9 cellular contexts compared by ENCODE assay signal in the genomic region with DNA sequence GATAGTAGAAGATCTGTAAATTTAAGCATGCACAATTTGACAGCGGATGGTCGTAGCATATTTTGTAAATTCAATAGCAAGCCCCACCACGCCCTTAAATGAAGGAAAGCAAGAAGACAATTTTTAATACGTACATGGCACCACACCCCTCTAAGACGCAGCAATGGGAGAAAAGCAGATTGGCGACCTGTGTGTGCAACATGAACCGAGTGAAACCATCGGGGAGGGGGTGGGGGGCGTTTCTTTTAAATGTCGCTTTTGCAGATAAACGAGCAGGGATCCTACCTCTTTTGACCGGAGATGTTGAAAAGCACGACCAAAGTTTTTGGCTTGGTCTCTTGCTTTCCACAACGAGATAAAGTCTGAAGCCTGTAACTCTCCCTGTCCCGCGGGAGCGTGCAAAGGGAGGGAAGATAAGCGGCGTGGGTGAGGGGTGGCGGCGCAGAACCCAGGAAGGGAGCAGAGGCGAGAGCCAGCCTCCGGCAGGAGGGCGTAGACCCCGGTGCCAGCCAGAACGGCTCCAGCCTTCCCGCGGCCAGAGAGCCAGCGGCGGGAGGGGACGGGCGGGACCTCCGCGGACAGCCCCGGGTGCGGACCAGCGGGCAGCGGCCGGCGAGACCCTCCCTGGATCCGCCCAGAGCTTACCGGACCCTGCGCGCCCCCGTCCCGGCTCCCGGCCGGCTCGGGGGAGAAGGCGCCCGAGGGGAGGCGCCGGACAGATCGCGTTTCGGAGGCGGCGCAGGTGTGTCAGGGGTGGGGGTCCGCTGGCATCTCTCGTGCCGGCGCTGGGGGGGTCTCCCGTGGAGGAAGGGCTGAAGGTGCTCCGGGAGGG. TPM values are rescaled to one million over a fixed set of nuclear protein-coding genes. Genes with fewer than 3 reads are reported as not detected.
DNase-seq lines count a peak whose midpoint lies in the region; ATAC-seq and TF ChIP-seq lines count a peak whose summit lies in the region.
"Had no signal": no experiment of that assay in that cellular context is flagged by ENCODE, and none has a peak within 500 bp of the region (broad histone marks: within the 10 kb centered on the region; RNA-seq: fewer than 3 reads in every experiment).

A gene with protein sequence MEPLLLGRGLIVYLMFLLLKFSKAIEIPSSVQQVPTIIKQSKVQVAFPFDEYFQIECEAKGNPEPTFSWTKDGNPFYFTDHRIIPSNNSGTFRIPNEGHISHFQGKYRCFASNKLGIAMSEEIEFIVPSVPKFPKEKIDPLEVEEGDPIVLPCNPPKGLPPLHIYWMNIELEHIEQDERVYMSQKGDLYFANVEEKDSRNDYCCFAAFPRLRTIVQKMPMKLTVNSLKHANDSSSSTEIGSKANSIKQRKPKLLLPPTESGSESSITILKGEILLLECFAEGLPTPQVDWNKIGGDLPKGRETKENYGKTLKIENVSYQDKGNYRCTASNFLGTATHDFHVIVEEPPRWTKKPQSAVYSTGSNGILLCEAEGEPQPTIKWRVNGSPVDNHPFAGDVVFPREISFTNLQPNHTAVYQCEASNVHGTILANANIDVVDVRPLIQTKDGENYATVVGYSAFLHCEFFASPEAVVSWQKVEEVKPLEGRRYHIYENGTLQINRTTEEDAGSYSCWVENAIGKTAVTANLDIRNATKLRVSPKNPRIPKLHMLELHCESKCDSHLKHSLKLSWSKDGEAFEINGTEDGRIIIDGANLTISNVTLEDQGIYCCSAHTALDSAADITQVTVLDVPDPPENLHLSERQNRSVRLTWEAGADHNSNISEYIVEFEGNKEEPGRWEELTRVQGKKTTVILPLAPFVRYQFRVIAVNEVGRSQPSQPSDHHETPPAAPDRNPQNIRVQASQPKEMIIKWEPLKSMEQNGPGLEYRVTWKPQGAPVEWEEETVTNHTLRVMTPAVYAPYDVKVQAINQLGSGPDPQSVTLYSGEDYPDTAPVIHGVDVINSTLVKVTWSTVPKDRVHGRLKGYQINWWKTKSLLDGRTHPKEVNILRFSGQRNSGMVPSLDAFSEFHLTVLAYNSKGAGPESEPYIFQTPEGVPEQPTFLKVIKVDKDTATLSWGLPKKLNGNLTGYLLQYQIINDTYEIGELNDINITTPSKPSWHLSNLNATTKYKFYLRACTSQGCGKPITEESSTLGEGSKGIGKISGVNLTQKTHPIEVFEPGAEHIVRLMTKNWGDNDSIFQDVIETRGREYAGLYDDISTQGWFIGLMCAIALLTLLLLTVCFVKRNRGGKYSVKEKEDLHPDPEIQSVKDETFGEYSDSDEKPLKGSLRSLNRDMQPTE (N-terminal part only) (plus strand): TSS at position 442 of the 832 bp plus-strand sequence. CDS start 123,014 bp downstream, outside the sequence.

- no peaks in the 10 kb centered on the region for H3K36me3 ChIP-seq in subcutaneous abdominal adipose tissue (ENCODE audit: control insufficient read depth in 5 of 5, insufficient read depth in 5 of 5, low read length in 5 of 5)
- H3K36me3 ChIP-seq: SJSA1 had no signal

- peaks cover 0 to 17% (median 4%) of the 10 kb centered on the region in 5 donors for H3K27me3 ChIP-seq in subcutaneous abdominal adipose tissue (ENCODE audit: control insufficient read depth in 5 of 5, insufficient read depth in 4 of 5, low read length in 5 of 5)
- H3K27me3 ChIP-seq: SJSA1 had no signal

- peaks cover 0 to 30% (median 22%) of the 10 kb centered on the region in 5 donors for H3K4me1 ChIP-seq in subcutaneous abdominal adipose tissue (ENCODE audit: control insufficient read depth in 5 of 5, insufficient read depth in 5 of 5, low read length in 5 of 5)
- H3K4me1 ChIP-seq: SJSA1 had no signal

- no peaks in the 10 kb centered on the region for H3K36me3 Mint-ChIP-seq in activated B cell treated with CpG ODN at 0.5 μM for 24 hours (ENCODE audit: low read depth)

- DNase-seq in DMS79 treated with DMSO at 0.1 percent for 48 hours (lab: John Stamatoyannopoulos, UW) (peak; percentile 5), DMS79 (lab: John Stamatoyannopoulos, UW) (no peak), activated B cell treated with CpG ODN at 0.5 μM for 24 hours (peak; percentile 21), islet precursor cell (peak; percentile 65)
- no peak for DNase-seq in activated CD4-positive, CD25-positive, alpha-beta regulatory T cell (lab: John Stamatoyannopoulos, UW)

- peaks cover 14% of the 10 kb centered on the region for H3K27me3 Mint-ChIP-seq in activated B cell treated with CpG ODN at 0.5 μM for 24 hours

- no peaks in the 10 kb centered on the region for H3K9me3 ChIP-seq in subcutaneous abdominal adipose tissue (ENCODE audit: control insufficient read depth in 5 of 5, low read length in 5 of 5)

- peak within 1 kb of the TSS in 4 of 5 donors; percentile 30 to 80 (median 60) for H3K9ac ChIP-seq in subcutaneous abdominal adipose tissue (ENCODE audit: low read length in 5 of 5)

- POLR2A ChIA-PET in activated B cell treated with CpG ODN at 0.5 μM for 24 hours (lab: Charles Lee): interaction anchor here (0.6 to 1.3 kb wide), 3 partner anchors 82 to 891 kb away, joined by 3 to 6 read pairs (median 4); no protein-coding TSS in a partner anchor

- H3K27ac ChIP-seq in subcutaneous abdominal adipose tissue (ENCODE audit: low read depth, low read length): peak within 1 kb of the TSS; percentile 37
- H3K27ac ChIP-seq: SJSA1 had no signal

- ATAC-seq in activated B cell treated with CpG ODN at 0.5 μM for 24 hours (ENCODE audit: low read depth): peak; percentile 6
- no peak for ATAC-seq in HG03442 (IDR thresholded peaks at IDR 0.05; ENCODE audit: unreplicated experiment)
- no peak for ATAC-seq in GM18502 (IDR thresholded peaks at IDR 0.05; ENCODE audit: poor library complexity, unreplicated experiment)

- CTCF ChIA-PET in activated B cell treated with CpG ODN at 0.5 μM for 24 hours (lab: Charles Lee): no interaction called here

- H3K27ac Mint-ChIP-seq in activated B cell treated with CpG ODN at 0.5 μM for 24 hours: peak within 1 kb of the TSS; percentile 15

- H3K4me3 Mint-ChIP-seq in activated B cell treated with CpG ODN at 0.5 μM for 24 hours: peak within 1 kb of the TSS; percentile 87

- TF ChIP-seq CTCF in activated B cell treated with CpG ODN at 0.5 μM for 24 hours (IDR thresholded peaks at IDR 0.05): no peak

- peak within 1 kb of the TSS; percentile 68 to 80 (median 70) for H3K4me3 ChIP-seq in subcutaneous abdominal adipose tissue (ENCODE audit: low read depth in 1 of 5, low read length in 5 of 5)
- H3K4me3 ChIP-seq: SJSA1 had no signal

- peaks cover 13% of the 10 kb centered on the region for H3K4me1 Mint-ChIP-seq in activated B cell treated with CpG ODN at 0.5 μM for 24 hours

- intact Hi-C loops in activated B cell treated with CpG ODN at 0.5 μM for 24 hours (cut with micrococcal nuclease): loop anchor here (1.0 to 5.0 kb wide), 3 partner anchors 16 to 96 kb away; no protein-coding TSS in a partner anchor

- no peaks in the 10 kb centered on the region for H3K9me3 Mint-ChIP-seq in activated B cell treated with CpG ODN at 0.5 μM for 24 hours

RNA-seq across cellular contexts. Expression of the gene that starts here (rescaled TPM):
- total RNA-seq in activated B cell treated with CpG ODN at 0.5 μM for 24 hours: 6.8 and 7.4 TPM in 2 replicates
- total RNA-seq: SJSA1 had no signal

Comparison
In these comparisons a context has a peak if more than half of its experiments do, and no peak if none do; other contexts are left out.
1. DNase-seq: peak in DMS79 treated with DMSO at 0.1 percent for 48 hours (single experiment), activated B cell treated with CpG ODN at 0.5 μM for 24 hours (single experiment) and islet precursor cell (single experiment); none in DMS79 (single experiment) and activated CD4-positive, CD25-positive, alpha-beta regulatory T cell (0 of 4).